21 cellular contexts compared by ENCODE assay signal in genomic region chr2:224196789-224197188, GRCh38.
"Had no signal": no experiment of that assay in that cellular context is flagged by ENCODE, and none has a peak within 500 bp of the region (broad histone marks: within the 10 kb centered on the region; RNA-seq: fewer than 3 reads in every experiment).

No MANE protein-coding gene starts in this region.

- H3K9me3 ChIP-seq: colonic mucosa, neutrophil, thyroid gland had no signal

- H3K4me3 ChIP-seq: colonic mucosa, gastroesophageal sphincter, heart left ventricle, thyroid gland had no signal

- H3K36me3 ChIP-seq: brain microvascular endothelial cell, colonic mucosa, gastroesophageal sphincter, heart left ventricle, neutrophil, thyroid gland had no signal

- H3K4me1 ChIP-seq: colonic mucosa, gastroesophageal sphincter, parathyroid adenoma, thyroid gland had no signal

- DNase-seq: activated CD4-positive, alpha-beta T cell treated with anti-CD3 and anti-CD28 coated beads, Interleukin-2, amount 10 ng/mL, durations not matched to agents 24 days and 14 days; activated CD8-positive, alpha-beta T cell treated with anti-CD3 and anti-CD28 coated beads for 36 hours; activated naive CD4-positive, alpha-beta T cell treated with Interleukin-2 at 50 U/mL for 16 hours; activated T-cell treated with anti-CD3 and anti-CD28 coated beads, Interleukin-2, amount 50 U/mL, for 1 hour; aorta; brain microvascular endothelial cell; colonic mucosa; endodermal cell; heart left ventricle; kidney glomerular epithelial cell; mesendoderm; natural killer cell; stimulated activated CD4-positive, alpha-beta T cell treated with anti-CD3 and anti-CD28 coated beads, Interleukin-2, amount 100 ng/mL, for 24 hours; stimulated activated naive CD4-positive, alpha-beta T cell treated with Interleukin-2 at 50 U/mL for 16 hours; T-cell; T1000; thyroid gland had no signal

- H2AFZ ChIP-seq: parathyroid adenoma had no signal

- H3K9ac ChIP-seq: parathyroid adenoma had no signal

- ATAC-seq: activated CD8-positive, alpha-beta T cell treated with anti-CD3 and anti-CD28 coated beads for 36 hours; activated T-helper 17 cell treated with anti-CD3 and anti-CD28 coated beads, Interleukin-2, amount 50 U/mL, for 72 hours; gastroesophageal sphincter; natural killer cell; T-cell had no signal

- H3K27me3 ChIP-seq: brain microvascular endothelial cell, colonic mucosa, gastroesophageal sphincter, heart left ventricle, neutrophil, thyroid gland had no signal

- H3K79me2 ChIP-seq: parathyroid adenoma had no signal

- H3K27ac ChIP-seq: brain microvascular endothelial cell, colonic mucosa, neutrophil, parathyroid adenoma, thyroid gland had no signal
